Comparison of ENCODE assay signal across 20 cellular contexts in genomic region chr2:161373939-161374338, GRCh38. TPM values are rescaled to one million over a fixed set of nuclear protein-coding genes. Genes with fewer than 3 reads are reported as not detected.
DNase-seq lines count a peak whose midpoint lies in the region; ATAC-seq and TF ChIP-seq lines count a peak whose summit lies in the region.
"Had no signal": no experiment of that assay in that cellular context is flagged by ENCODE, and none has a peak within 500 bp of the region (broad histone marks: within the 10 kb centered on the region; RNA-seq: fewer than 3 reads in every experiment).

No MANE protein-coding gene starts in this region.

- no peaks in the 10 kb centered on the region for H4K20me1 ChIP-seq in osteoblast (ENCODE audit: insufficient read depth, low read length)

- H3K79me2 ChIP-seq in osteoblast (ENCODE audit: insufficient read depth, low read length): no peaks in the 10 kb centered on the region
- H3K79me2 ChIP-seq: parathyroid adenoma had no signal

- H3K4me2 ChIP-seq in osteoblast (ENCODE audit: insufficient read depth, low read length): no peak overlapping the region

- peaks cover 13% of the 10 kb centered on the region for H3K36me3 ChIP-seq in osteoblast (ENCODE audit: insufficient read depth, low read length)

- no peak overlapping the region for H3K4me3 ChIP-seq in osteoblast (ENCODE audit: insufficient read depth, low read length)
- H3K4me3 ChIP-seq: left lung, testis had no signal

- H3K27ac ChIP-seq in osteoblast (ENCODE audit: low read depth, low read length): no peak overlapping the region
- H3K27ac ChIP-seq: left lung, parathyroid adenoma, testis, VCaP had no signal

- no peaks in the 10 kb centered on the region for H3K9me3 ChIP-seq in osteoblast (ENCODE audit: low read depth, low read length)
- H3K9me3 ChIP-seq: left lung, testis had no signal

- ATAC-seq in HG03095 (IDR thresholded peaks at IDR 0.05; ENCODE audit: unreplicated experiment): no peak
- ATAC-seq: effector memory CD8-positive, alpha-beta T cell; left lung had no signal

- H3K4me1 ChIP-seq in osteoblast (ENCODE audit: insufficient read depth, low read length): peaks cover 9% of the 10 kb centered on the region
- H3K4me1 ChIP-seq: left lung, parathyroid adenoma, testis had no signal

- H3K27me3 ChIP-seq in osteoblast (ENCODE audit: insufficient read depth, low read length): no peaks in the 10 kb centered on the region
- H3K27me3 ChIP-seq: left lung, testis had no signal

- DNase-seq in EH (ENCODE audit: low read depth) (peak; percentile 71), NCI-H226 (peak; percentile 67), dedifferentiated amniotic fluid mesenchymal stem cell (ENCODE audit: extremely low spot score) (peak; percentile 42), osteoblast (ENCODE audit: insufficient read length, low spot score, missing footprints) (peak; percentile 43), NCI-H2196 treated with DMSO at 0.1 percent for 48 hours (lab: John Stamatoyannopoulos, UW; ENCODE audit: unreplicated experiment) (no peak), NCI-H510A treated with DMSO at 0.1 percent for 48 hours (lab: John Stamatoyannopoulos, UW) (no peak)
- DNase-seq in stimulated activated CD4-positive, alpha-beta T cell treated with anti-CD3 and anti-CD28 coated beads, Interleukin-1b, Interleukin-23, amount 100 ng/mL, for 48 hours: no peak
- DNase-seq: activated CD4-positive, alpha-beta memory T cell treated with anti-CD3 and anti-CD28 coated beads for 36 hours; activated T-cell treated with anti-CD3 and anti-CD28 coated beads, Interleukin-2, amount 50 U/mL, for 24 hours; C1 segment of cervical spinal cord; DMS153; effector memory CD8-positive, alpha-beta T cell; left lung; NCI-H146; NCI-H345; small intestine; testis had no signal

- TF ChIP-seq CTCF in osteoblast (IDR thresholded peaks at IDR 0.05; ENCODE audit: extremely low read depth, low read depth, low read length): no peak

- no peak overlapping the region for H2AFZ ChIP-seq in osteoblast (ENCODE audit: low read length)
- H2AFZ ChIP-seq: parathyroid adenoma had no signal

RNA-seq across cellular contexts. Expression of gene TBR1, which starts 42.2 kb away (rescaled TPM):
- total RNA-seq in osteoblast: under 0.01 TPM in 1 of 2 replicates, not detected in the other
- total RNA-seq: activated CD4-positive, alpha-beta memory T cell treated with anti-CD3 and anti-CD28 coated beads for 36 hours had no signal

Comparison
In these comparisons a context has a peak if more than half of its experiments do, and no peak if none do; other contexts are left out.
1. DNase-seq: peak in EH (single experiment), NCI-H226 (single experiment), dedifferentiated amniotic fluid mesenchymal stem cell (single experiment) and osteoblast (single experiment); none in stimulated activated CD4-positive, alpha-beta T cell treated with anti-CD3 and anti-CD28 coated beads, Interleukin-1b, Interleukin-23, amount 100 ng/mL, for 48 hours (single experiment), NCI-H2196 treated with DMSO at 0.1 percent for 48 hours (single experiment) and NCI-H510A treated with DMSO at 0.1 percent for 48 hours (single experiment).